Comparison of ENCODE assay signal across 19 cellular contexts in the genomic region with DNA sequence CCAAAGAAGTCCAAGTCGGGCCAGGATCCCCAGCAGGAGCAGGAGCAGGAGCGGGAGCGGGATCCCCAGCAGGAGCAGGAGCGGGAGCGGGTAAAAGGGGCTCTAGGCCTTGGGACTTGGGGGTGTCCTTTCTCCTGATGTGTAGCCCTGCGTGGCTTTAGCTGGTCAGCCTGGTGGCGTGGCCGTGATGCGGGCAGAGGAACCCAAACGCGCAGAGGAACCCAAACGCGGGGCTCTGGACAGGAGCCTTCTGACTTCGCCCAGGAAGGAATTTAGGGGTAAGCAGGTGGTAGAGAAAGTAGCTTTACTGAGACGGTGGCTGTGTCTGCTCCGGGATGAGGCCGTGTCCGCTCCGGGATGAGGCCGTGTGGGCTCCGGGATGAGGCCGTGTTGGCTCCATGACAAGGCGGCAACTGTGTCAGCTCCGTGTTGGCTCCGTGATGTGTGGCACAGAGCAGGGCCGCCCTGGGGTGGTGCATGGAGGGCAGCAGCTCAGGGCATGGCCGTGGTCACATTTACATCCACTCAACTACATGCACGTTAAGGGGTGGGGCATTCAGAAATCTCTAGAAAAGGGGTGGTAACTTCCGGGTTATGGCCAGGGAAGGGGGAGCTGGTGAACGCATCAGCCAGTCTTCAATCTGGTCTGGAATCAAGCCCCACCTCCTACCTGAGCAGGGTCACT. TPM values are rescaled to one million over a fixed set of nuclear protein-coding genes. Genes with fewer than 3 reads are reported as not detected.
DNase-seq lines count a peak whose midpoint lies in the region; TF ChIP-seq lines count a peak whose summit lies in the region.
"Had no signal": no experiment of that assay in that cellular context is flagged by ENCODE, and none has a peak within 500 bp of the region (broad histone marks: within the 10 kb centered on the region; RNA-seq: fewer than 3 reads in every experiment).

No MANE protein-coding gene starts in this region.

- peaks cover 8% of the 10 kb centered on the region for H3K36me3 ChIP-seq in osteoblast (ENCODE audit: insufficient read depth, low read length)

- H3K4me1 ChIP-seq in osteoblast (ENCODE audit: insufficient read depth, low read length): peaks cover 7% of the 10 kb centered on the region

- H3K27ac ChIP-seq in RWPE1 (peak overlapping the region; percentile 100), osteoblast (ENCODE audit: low read depth, low read length) (no peak overlapping the region)
- H3K27ac ChIP-seq: C4-2B had no signal

- CTCF ChIA-PET in RWPE1 (lab: Yijun Ruan, JAX): interaction anchor here (0.7 to 1.4 kb wide), 3 partner anchors 18 to 37 kb away, joined by 3 to 4 read pairs (median 4); no protein-coding TSS in a partner anchor

- H3K27ac Mint-ChIP-seq in endothelial cell (ENCODE audit: unreplicated experiment): peak overlapping the region; percentile 30
- H3K27ac Mint-ChIP-seq: T-cell had no signal

- peaks cover 18% of the 10 kb centered on the region for H4K20me1 ChIP-seq in osteoblast (ENCODE audit: insufficient read depth, low read length)

- H3K4me3 ChIP-seq in osteoblast (ENCODE audit: insufficient read depth, low read length): no peak overlapping the region

- H3K9me3 Mint-ChIP-seq in endothelial cell (ENCODE audit: unreplicated experiment): no peaks in the 10 kb centered on the region
- H3K9me3 Mint-ChIP-seq: T-cell had no signal

- H3K4me1 Mint-ChIP-seq in endothelial cell (ENCODE audit: unreplicated experiment): peaks cover 6% of the 10 kb centered on the region
- H3K4me1 Mint-ChIP-seq: T-cell had no signal

- no peaks in the 10 kb centered on the region for H3K27me3 Mint-ChIP-seq in endothelial cell (ENCODE audit: unreplicated experiment)
- H3K27me3 Mint-ChIP-seq: T-cell had no signal

- H2AFZ ChIP-seq in osteoblast (ENCODE audit: low read length): no peak overlapping the region

- no peaks in the 10 kb centered on the region for H3K27me3 ChIP-seq in osteoblast (ENCODE audit: insufficient read depth, low read length)

- H3K9me3 ChIP-seq in osteoblast (ENCODE audit: low read depth, low read length): no peaks in the 10 kb centered on the region

- no peaks in the 10 kb centered on the region for H3K36me3 Mint-ChIP-seq in endothelial cell (ENCODE audit: low read depth, unreplicated experiment)

- DNase-seq in RWPE1 (ENCODE audit: low spot score) (no peak), endothelial cell (ENCODE audit: low spot score) (no peak), mesenteric fat pad (ENCODE audit: low spot score) (no peak), osteoblast (ENCODE audit: insufficient read length, low spot score, missing footprints) (no peak)
- DNase-seq: ACHN, AML-193, DMS79 treated with DMSO at 0.1 percent for 48 hours, H7, Karpas-422, NCI-H1436, NCI-H1930, NCI-H226, NCI-H524, NCI-H82, OCI-M1, SHP77 treated with DMSO at 0.1 percent for 48 hours, T-cell had no signal

- POLR2A ChIA-PET in RWPE1 (lab: Yijun Ruan, JAX; ENCODE audit: low non-redundant PET): interaction anchor here (0.6 to 0.7 kb wide), 2 partner anchors 18 to 162 kb away, joined by 3 to 4 read pairs; a partner anchor contains a TSS

- H3K4me2 ChIP-seq in osteoblast (ENCODE audit: insufficient read depth, low read length): no peak overlapping the region

- no peak overlapping the region for H3K4me3 Mint-ChIP-seq in endothelial cell (ENCODE audit: unreplicated experiment)
- H3K4me3 Mint-ChIP-seq: T-cell had no signal

- peaks cover 19% of the 10 kb centered on the region for H3K79me2 ChIP-seq in osteoblast (ENCODE audit: insufficient read depth, low read length)

- TF ChIP-seq CTCF in RWPE1 (conservative IDR thresholded peaks at IDR 0.05; ENCODE audit: low read depth): no peak
- TF ChIP-seq CTCF in endothelial cell (IDR thresholded peaks at IDR 0.05; ENCODE audit: unreplicated experiment): no peak
- no peak for TF ChIP-seq CTCF in osteoblast (IDR thresholded peaks at IDR 0.05; ENCODE audit: extremely low read depth, low read depth, low read length)

RNA-seq across cellular contexts. Expression of a gene that starts 19.5 kb away (rescaled TPM):
- 25.6 TPM for total RNA-seq in endothelial cell (ENCODE audit: unreplicated experiment)
- total RNA-seq in mesenteric fat pad: 31.5 TPM
- 33.9 and 35.8 TPM in 2 replicates for total RNA-seq in osteoblast

RNA-seq across cellular contexts. Expression of a gene that starts 25.8 kb away (rescaled TPM):
- total RNA-seq in endothelial cell (ENCODE audit: unreplicated experiment): 42.9 TPM
- 47.0 TPM for total RNA-seq in mesenteric fat pad
- 13.8 and 18.8 TPM in 2 replicates for total RNA-seq in osteoblast

RNA-seq across cellular contexts. Expression of a gene that starts 26.2 kb away (rescaled TPM):
- 12.2 TPM for total RNA-seq in endothelial cell (ENCODE audit: unreplicated experiment)
- total RNA-seq in mesenteric fat pad: 7.0 TPM
- 12.1 and 13.4 TPM in 2 replicates for total RNA-seq in osteoblast

RNA-seq across cellular contexts. Expression of a gene that starts 34.6 kb away (rescaled TPM):
- total RNA-seq in endothelial cell (ENCODE audit: unreplicated experiment) (24.0 TPM), mesenteric fat pad (15.5 TPM), osteoblast (0.59 and 1.8 TPM in 2 replicates)

RNA-seq across cellular contexts. Expression of a gene that starts 35.9 kb away (rescaled TPM):
- total RNA-seq in endothelial cell (ENCODE audit: unreplicated experiment): not detected
- not detected for total RNA-seq in mesenteric fat pad
- total RNA-seq in osteoblast: 0.72 TPM in 1 of 2 replicates, not detected in the other
- total RNA-seq: MCF 10A had no signal
